1 cellular context compared by ENCODE assay signal in genomic region chrX:7117587-7117986, GRCh38.
TF ChIP-seq lines count a peak whose summit lies in the region.

No MANE protein-coding gene starts in this region.

TF ChIP-seq in GM12878, 131 proteins besides CTCF, POLR2A, EP300 and RAD21 (continued from another document):
- TF ChIP-seq ZBTB33 (IDR thresholded peaks at IDR 0.05) (no peak), GABPA (IDR thresholded peaks at IDR 0.05; ENCODE audit: low read depth) (no peak), EED (IDR thresholded peaks at IDR 0.05; ENCODE audit: low read depth) (peak; percentile 50), NFXL1 (IDR thresholded peaks at IDR 0.05; ENCODE audit: borderline replicate concordance) (no peak), BCLAF1 (IDR thresholded peaks at IDR 0.05) (no peak), SKIL (IDR thresholded peaks at IDR 0.05; ENCODE audit: low read depth, poor library complexity, severe bottlenecking) (no peak), POU2F2 (IDR thresholded peaks at IDR 0.05; ENCODE audit: borderline replicate concordance, low read depth, low read length) (0 out of 3 replicates have a peak, but pooled peaks have one; percentile 15), NBN (IDR thresholded peaks at IDR 0.05) (0 out of 2 replicates have a peak, but pooled peaks have one; percentile 8), MLLT1 (IDR thresholded peaks at IDR 0.05) (no peak), ZZZ3 (IDR thresholded peaks at IDR 0.05; ENCODE audit: control insufficient read depth, insufficient read length, low read depth) (no peak), CBX5 (IDR thresholded peaks at IDR 0.05; ENCODE audit: low read depth) (no peak), MTA2 (IDR thresholded peaks at IDR 0.05; ENCODE audit: low read depth) (no peak), ZBTB40 (IDR thresholded peaks at IDR 0.05; ENCODE audit: borderline replicate concordance) (no peak), SIN3A (IDR thresholded peaks at IDR 0.05; ENCODE audit: low read depth, low read length) (no peak), ZNF207 (IDR thresholded peaks at IDR 0.05; ENCODE audit: borderline replicate concordance) (no peak)
